ENCODE assay signal across 23 cellular contexts in the genomic region with DNA sequence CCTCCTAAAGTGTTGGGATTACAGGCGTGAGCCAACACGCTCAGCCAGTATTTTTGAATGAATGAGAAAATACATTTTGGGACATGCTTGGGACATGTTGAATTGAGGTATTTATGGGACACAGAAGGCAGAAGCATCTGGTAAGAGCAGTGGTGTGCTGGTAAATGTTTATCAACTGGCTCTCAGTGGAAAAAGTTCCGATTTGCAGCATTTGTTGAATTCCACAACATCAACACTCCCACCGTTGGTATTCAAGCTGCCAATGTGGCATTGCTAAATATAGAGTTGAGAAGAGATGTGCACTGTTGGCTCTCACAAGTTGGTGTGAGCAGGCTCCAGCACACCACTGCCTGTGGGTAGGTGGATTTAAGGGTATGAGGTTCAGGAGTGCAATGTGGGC. TPM values are rescaled to one million over a fixed set of nuclear protein-coding genes. Genes with fewer than 3 reads are reported as not detected.
A peak's percentile ranks its signal among the peaks of the same experiment; 100 is the strongest.
DNase-seq lines count a peak whose midpoint lies in the region; FAIRE-seq and TF ChIP-seq lines count a peak whose summit lies in the region.
"Had no signal": no experiment of that assay in that cellular context is flagged by ENCODE, and none has a peak within 500 bp of the region (broad histone marks: within the 10 kb centered on the region; RNA-seq: fewer than 3 reads in every experiment).

No MANE protein-coding gene starts in this region.

- DNase-seq in AG20443 (ENCODE audit: low spot score) (peak; percentile 31), RWPE1 (ENCODE audit: low spot score) (no peak), fibroblast of the aortic adventitia (ENCODE audit: low read depth) (peak; percentile 25), middle frontal gyrus (ENCODE audit: extremely low spot score, low spot score) (peak; percentile 19), urothelium cell line (ENCODE audit: low spot score) (no peak), hepatic stellate cell (ENCODE audit: low spot score) (no peak), ACHN (no peak), GM12891 (ENCODE audit: insufficient read length, low spot score) (no peak)
- DNase-seq: C1 segment of cervical spinal cord; cortex of kidney; HCEC 1CT; lower lobe of right lung; MM.1S; naive thymus-derived CD4-positive, alpha-beta T cell; NCI-H1694 treated with DMSO at 0.1 percent for 48 hours; NCI-H345; T-helper 9 cell; transverse colon had no signal

- CTCF ChIA-PET in RWPE1 (lab: Yijun Ruan, JAX), result no interaction called here

- no peak overlapping the region for H3K4me3 ChIP-seq in fibroblast of the aortic adventitia (ENCODE audit: low read depth, low read length)
- H3K4me3 ChIP-seq: GM12878, lower lobe of right lung, SK-N-MC, skin epidermis, transverse colon had no signal

- peak overlapping the region; percentile 42; the same call in 1 of the 2 replicates for H3K27ac ChIP-seq in RWPE1
- H3K27ac ChIP-seq: lower lobe of right lung, SK-N-MC, skin epidermis, transverse colon had no signal

- POLR2A ChIA-PET in RWPE1 (lab: Yijun Ruan, JAX; ENCODE audit: low non-redundant PET), result no interaction called here

- FAIRE-seq in urothelium cell line (lab: Jason Lieb, UNC) (no peak), GM12891 (lab: Jason Lieb, UNC) (no peak)
- FAIRE-seq: endothelial cell of umbilical vein, G401.6, GM12878 had no signal

- TF ChIP-seq CTCF in RWPE1 (conservative IDR thresholded peaks at IDR 0.05; ENCODE audit: low read depth), result no peak
- TF ChIP-seq CTCF in fibroblast of the aortic adventitia (IDR thresholded peaks at IDR 0.05; ENCODE audit: insufficient read depth, low read length), result no peak

- in situ Hi-C loops in ACHN (cut with HindIII; ENCODE audit: low pct_ligation_motif_present, low pct_unique_long_range_greater_than_20kb, low sequenced_read_pairs), result no loop called here

- no peak for TF ChIP-seq POLR2A in GM12891 (IDR thresholded peaks at IDR 0.05; ENCODE audit: low read depth, low read length)

TF ChIP-seq in GM12891, 5 proteins besides CTCF, POLR2A, EP300 and RAD21:
- no peak for TF ChIP-seq POLR2AphosphoS5 (IDR thresholded peaks at IDR 0.05; ENCODE audit: low read depth, low read length)
- no peak for TF ChIP-seq SPI1 (IDR thresholded peaks at IDR 0.05; ENCODE audit: low read depth, low read length)
- TF ChIP-seq TAF1 (IDR thresholded peaks at IDR 0.05; ENCODE audit: low read depth, low read length), result no peak
- TF ChIP-seq PAX5 (IDR thresholded peaks at IDR 0.05; ENCODE audit: insufficient read depth, low read length, severe bottlenecking), result no peak
- no peak for TF ChIP-seq POU2F2 (IDR thresholded peaks at IDR 0.05; ENCODE audit: low read depth, low read length)

RNA-seq across cellular contexts. Expression of a gene that starts 32.8 kb away (rescaled TPM):
- total RNA-seq in fibroblast of the aortic adventitia (ENCODE audit: low replicate concordance), result 88.1 and 118 TPM in 2 replicates
- polyA plus RNA-seq in GM12891 (2012; ENCODE audit: low read depth, missing spikeins), result 10.9 TPM

RNA-seq across cellular contexts. Expression of a gene that starts 35.8 kb away (rescaled TPM):
- total RNA-seq in fibroblast of the aortic adventitia (ENCODE audit: low replicate concordance), result 46.8 and 144 TPM in 2 replicates
- 15.5 TPM for polyA plus RNA-seq in GM12891 (2012; ENCODE audit: low read depth, missing spikeins)

Comparison
In these comparisons a context has a peak if more than half of its experiments do, and no peak if none do; other contexts are left out.
1. DNase-seq: peak in AG20443 (single experiment), fibroblast of the aortic adventitia (single experiment) and middle frontal gyrus (single experiment); none in RWPE1 (single experiment), urothelium cell line (single experiment), hepatic stellate cell (single experiment), ACHN (single experiment) and GM12891 (single experiment).